ENCODE assay signal across 28 cellular contexts in genomic region chr22:29218758-29219408, GRCh38. TPM values are rescaled to one million over a fixed set of nuclear protein-coding genes. Genes with fewer than 3 reads are reported as not detected.
DNase-seq lines count a peak whose midpoint lies in the region; ATAC-seq, FAIRE-seq and TF ChIP-seq lines count a peak whose summit lies in the region.
"Had no signal": no experiment of that assay in that cellular context is flagged by ENCODE, and none has a peak within 500 bp of the region (broad histone marks: within the 10 kb centered on the region; RNA-seq: fewer than 3 reads in every experiment).

No MANE protein-coding gene starts in this region.

- H4K20me1 ChIP-seq in HepG2 (ENCODE audit: insufficient read depth, low read length) = no peaks in the 10 kb centered on the region

- no peak for TF ChIP-seq POLR2A in A549 (IDR thresholded peaks at IDR 0.05; ENCODE audit: low read length)
- 0 out of 2 replicates have a peak, but pooled peaks have one; percentile 25 for TF ChIP-seq POLR2A in GM12892 (IDR thresholded peaks at IDR 0.05; ENCODE audit: low read depth, low read length)
- no peak for TF ChIP-seq POLR2A in HepG2 (IDR thresholded peaks at IDR 0.05; ENCODE audit: insufficient read depth in 1 of 2, low read depth in 2 of 2, low read length in 2 of 2)

- TF ChIP-seq RAD21 in A549 (conservative IDR thresholded peaks at IDR 0.05 in 1 of 2, IDR thresholded peaks at IDR 0.05 in 1 of 2) (no peak), HepG2 (CRISPR knock-in tag; IDR thresholded peaks at IDR 0.05) (no peak)

- no peaks in the 10 kb centered on the region for H3K4me1 Mint-ChIP-seq in chondrocyte (ENCODE audit: low read depth)

- H2AFZ ChIP-seq in HepG2 (ENCODE audit: low read length) = no peak overlapping the region

- H3K36me3 ChIP-seq in HepG2 (replicated peaks in 1 of 2; ENCODE audit: control insufficient read depth in 1 of 2, insufficient read depth in 2 of 2, low read length in 2 of 2) = no peaks in the 10 kb centered on the region
- H3K36me3 ChIP-seq: BLaER1 had no signal

- TF ChIP-seq EP300 in A549 (IDR thresholded peaks at IDR 0.05) (no peak), HepG2 (IDR thresholded peaks at IDR 0.05; ENCODE audit: low read depth in 2 of 2, low read length in 2 of 2) (no peak), HepG2 (CRISPR knock-in tag; IDR thresholded peaks at IDR 0.05; ENCODE audit: borderline replicate concordance) (no peak)

- H3K27ac Mint-ChIP-seq in chondrocyte (ENCODE audit: unreplicated experiment) = no peak overlapping the region
- H3K27ac Mint-ChIP-seq: CD8-positive, alpha-beta T cell; IgD-negative memory B cell had no signal

- 82% methylated on average over 8 of the region's 11 CpGs for WGBS in A549 (ENCODE audit: missing lambda C conversion rate)
- 67% methylated on average over 3 of the region's 11 CpGs for whole genome bisulfite sequencing in HepG2 (ENCODE audit: low lambda C conversion rate)

- TF ChIP-seq CTCF in A549 (IDR thresholded peaks at IDR 0.05) = no peak
- TF ChIP-seq CTCF in chondrocyte (IDR thresholded peaks at IDR 0.05) = no peak
- TF ChIP-seq CTCF in HepG2 (CRISPR knock-in tag; IDR thresholded peaks at IDR 0.05) = no peak

- no peaks in the 10 kb centered on the region for H3K9me3 ChIP-seq in A549
- no peaks in the 10 kb centered on the region for H3K9me3 ChIP-seq in HepG2 (ENCODE audit: low read length)
- H3K9me3 ChIP-seq: BLaER1, SJSA1 had no signal

- H3K4me1 ChIP-seq in A549 (peaks cover 9% of the 10 kb centered on the region), HepG2 (ENCODE audit: insufficient read depth, low read length) (peaks cover 41% of the 10 kb centered on the region)
- H3K4me1 ChIP-seq: BLaER1 had no signal

- no peaks in the 10 kb centered on the region for H3K79me2 ChIP-seq in HepG2 (ENCODE audit: insufficient read depth, low read length)

- peaks cover 12% of the 10 kb centered on the region for H3K27me3 Mint-ChIP-seq in chondrocyte (ENCODE audit: low read depth)

- peaks cover 2 to 11% of the 10 kb centered on the region in 2 experiments; a peak in 3 of 5 replicates for H3K27me3 ChIP-seq in HepG2 (ENCODE audit: control insufficient read depth in 1 of 2, insufficient read depth in 2 of 2, low read length in 2 of 2)
- H3K27me3 ChIP-seq: SJSA1 had no signal

- DNase-seq in A549 (ENCODE audit: low read depth in 1 of 2, low spot score in 1 of 2) = no peak
- DNase-seq in GM12892 (ENCODE audit: insufficient read length) = no peak
- DNase-seq in chondrocyte (ENCODE audit: low spot score) = peak; percentile 54
- no peak for DNase-seq in HepG2 (ENCODE audit: low spot score)
- DNase-seq in NCI-H446 treated with DMSO at 0.1 percent for 48 hours (lab: John Stamatoyannopoulos, UW) = no peak
- no peak for DNase-seq in AG20443 (ENCODE audit: low spot score)
- no peak for DNase-seq in activated T-cell treated with anti-CD3 and anti-CD28 coated beads, Interleukin-2, amount 50 U/mL, for 48 hours
- DNase-seq: CD8-positive, alpha-beta T cell; DMS153; Karpas-422; MV-4-11; NCI-H1105 treated with DMSO at 0.1 percent for 48 hours; NCI-H1694; NCI-H2081 treated with DMSO at 0.1 percent for 48 hours; NCI-H2171 treated with DMSO at 0.1 percent for 48 hours; NCI-H446; NCI-H526 treated with DMSO at 0.1 percent for 48 hours; OCI-M1 had no signal

- no peak for ATAC-seq in A549
- no peak for ATAC-seq in HepG2
- ATAC-seq in HG03342 (IDR thresholded peaks at IDR 0.05; ENCODE audit: unreplicated experiment) = no peak
- ATAC-seq: CD8-positive, alpha-beta T cell; Right ventricle myocardium inferior had no signal

- H3K4me2 ChIP-seq in A549 = no peak overlapping the region
- no peak overlapping the region for H3K4me2 ChIP-seq in HepG2 (ENCODE audit: low read depth, low read length)
- H3K4me2 ChIP-seq: BLaER1 had no signal

- H3K4me3 Mint-ChIP-seq in chondrocyte (ENCODE audit: unreplicated experiment) = no peak overlapping the region
- H3K4me3 Mint-ChIP-seq: CD8-positive, alpha-beta T cell; IgD-negative memory B cell had no signal

- no TSS peak for BruUV-seq in HepG2 (replicated peaks; lab: Mats Ljungman, UMichigan)

- intact Hi-C loops in HepG2 (cut with micrococcal nuclease; ENCODE audit: unreplicated experiment) = no loop called here

- in situ Hi-C loops in HepG2 (cut with HindIII; ENCODE audit: extremely low pct_ligation_motif_present, low pct_unique_long_range_greater_than_20kb) = no loop called here

- no peak for FAIRE-seq in A549 (lab: Jason Lieb, UNC)
- no peak for FAIRE-seq in GM12892 (lab: Jason Lieb, UNC)
- no peak for FAIRE-seq in HepG2 (lab: Jason Lieb, UNC)
- FAIRE-seq: GM18507, H54, HTR-8/SVneo, RCC 7860 had no signal

- no peaks in the 10 kb centered on the region for H3K9me3 Mint-ChIP-seq in chondrocyte (ENCODE audit: low read depth)
- H3K9me3 Mint-ChIP-seq: CD8-positive, alpha-beta T cell; IgD-negative memory B cell had no signal

- no peak overlapping the region for H3K9ac ChIP-seq in HepG2 (ENCODE audit: insufficient read depth, low read depth, low read length)
- H3K9ac ChIP-seq: BLaER1 had no signal

- CTCF ChIA-PET in A549 (lab: Yijun Ruan, JAX) = interaction anchor here (0.7 to 3.7 kb wide), 5 partner anchors 9 to 140 kb away, joined by 3 to 15 read pairs (median 4); partner anchors contain the start of gene EMID1
- CTCF ChIA-PET in HepG2 (lab: Yijun Ruan, JAX; ENCODE audit: low intra/inter-chr PET ratio, low total read pairs) = no interaction called here

- H3K36me3 Mint-ChIP-seq in chondrocyte (ENCODE audit: low read depth) = no peaks in the 10 kb centered on the region
- H3K36me3 Mint-ChIP-seq: CD8-positive, alpha-beta T cell; IgD-negative memory B cell had no signal

- POLR2A ChIA-PET in A549 (lab: Yijun Ruan, JAX) = no interaction called here
- POLR2A ChIA-PET in HepG2 (lab: Yijun Ruan, JAX) = no interaction called here

- H3K4me3 ChIP-seq in A549 (no peak overlapping the region), HepG2 (replicated peaks in 1 of 3; ENCODE audit: insufficient read depth in 1 of 3, low read depth in 2 of 3, low read length in 3 of 3) (no peak overlapping the region)
- H3K4me3 ChIP-seq: BLaER1, SJSA1 had no signal

- H3K27ac ChIP-seq in A549 (no peak overlapping the region), HepG2 (ENCODE audit: extremely low read length, insufficient read depth, low read length) (no peak overlapping the region)
- H3K27ac ChIP-seq: BLaER1, SJSA1 had no signal

RNA-seq across cellular contexts. Expression of gene EMID1, which starts 13.2 kb away (rescaled TPM):
- 0.28 and 0.32 TPM in 2 replicates for polyA plus RNA-seq in A549 (2011; rRNA removed)
- 0.41 and 0.54 TPM in 2 replicates for polyA plus RNA-seq in A549 (2012; cell fraction: cytosol; rRNA removed)
- polyA plus RNA-seq in A549 (2012; cell fraction: nucleus; rRNA removed) = 0.56 and 0.77 TPM in 2 replicates
- 0.28 to 0.53 TPM (median 0.35 TPM) in 3 replicates for polyA plus RNA-seq in A549 (2017; fragmentation: RNase III; extraction: RNeasy Plus Mini Kit Qiagen cat#74134 plus additional on column Dnase treatment)
- polyA minus RNA-seq in A549 (2011; rRNA and poly(A)+ RNA removed) = 0.39 and 0.58 TPM in 2 replicates
- 10.9 TPM for polyA plus RNA-seq in GM12892 (2012; ENCODE audit: missing spikeins)
- 0.33 to 0.41 TPM in 2 of 3 replicates, not detected in the other for total RNA-seq in chondrocyte
- 0.21 and 0.82 TPM in 2 replicates for total RNA-seq in HepG2 (2016; rRNA removed; fragmentation: Illumina TruSeq; extraction: Trizol)
- 2.7 and 2.8 TPM in 2 replicates for total RNA-seq in HepG2 (2016; cell fraction: cytosol; rRNA removed; fragmentation: Illumina TruSeq; extraction: Trizol; ENCODE audit: low read depth)
- 0.09 and 0.26 TPM in 2 replicates for total RNA-seq in HepG2 (2016; cell fraction: insoluble cytoplasmic fraction; rRNA removed; fragmentation: Illumina TruSeq; extraction: Trizol)
- total RNA-seq in HepG2 (2016; cell fraction: membrane; rRNA removed; fragmentation: Illumina TruSeq; extraction: Trizol) = 1.7 and 2.1 TPM in 2 replicates
- total RNA-seq in HepG2 (2016; cell fraction: nucleus; rRNA removed; fragmentation: Illumina TruSeq; extraction: Trizol) = 0.25 and 0.50 TPM in 2 replicates
- 0.45 and 0.81 TPM in 2 replicates for polyA plus RNA-seq in HepG2 (2011; rRNA removed)
- 0.37 and 1.1 TPM in 2 replicates for polyA plus RNA-seq in HepG2 (2011; cell fraction: cytosol; rRNA removed)
- polyA plus RNA-seq in HepG2 (2011; cell fraction: nucleus; rRNA removed) = 2.1 and 2.4 TPM in 2 replicates
- polyA plus RNA-seq in HepG2 (2012) = 0.46 and 0.72 TPM in 2 replicates
- polyA plus RNA-seq in HepG2 (2016; cell fraction: cytosol; fragmentation: Illumina TruSeq; extraction: Trizol; ENCODE audit: low read depth) = 2.6 and 3.8 TPM in 2 replicates
- 0.25 and 0.50 TPM in 2 replicates for polyA plus RNA-seq in HepG2 (2016; cell fraction: insoluble cytoplasmic fraction; fragmentation: Illumina TruSeq; extraction: Trizol; ENCODE audit: low read depth)
- 1.4 and 2.2 TPM in 2 replicates for polyA plus RNA-seq in HepG2 (2016; cell fraction: membrane; fragmentation: Illumina TruSeq; extraction: Trizol; ENCODE audit: low read depth)
- polyA plus RNA-seq in HepG2 (2016; cell fraction: nucleus; fragmentation: Illumina TruSeq; extraction: Trizol; ENCODE audit: insufficient read depth, low read depth) = 1.0 TPM in 2 replicates
- 0.09 and 2.4 TPM in 2 replicates for polyA minus RNA-seq in HepG2 (2011; rRNA and poly(A)+ RNA removed; ENCODE audit: low replicate concordance)
- polyA minus RNA-seq in HepG2 (2011; cell fraction: cytosol; rRNA and poly(A)+ RNA removed) = not detected in 2 replicates
- 0.99 and 1.3 TPM in 2 replicates for polyA minus RNA-seq in HepG2 (2011; cell fraction: nucleus; rRNA and poly(A)+ RNA removed)
- total RNA-seq: A673; CD8-positive, alpha-beta T cell had no signal
- polyA plus RNA-seq: IgD-negative memory B cell had no signal

RNA-seq across cellular contexts. Expression of gene RHBDD3, which starts 48.9 kb away (rescaled TPM):
- polyA plus RNA-seq in A549 (2011; rRNA removed) = 10.2 and 14.2 TPM in 2 replicates
- polyA plus RNA-seq in A549 (2012; cell fraction: cytosol; rRNA removed) = 25.9 and 36.5 TPM in 2 replicates
- polyA plus RNA-seq in A549 (2012; cell fraction: nucleus; rRNA removed) = 65.7 and 89.0 TPM in 2 replicates
- 20.0 to 23.2 TPM (median 20.8 TPM) in 3 replicates for polyA plus RNA-seq in A549 (2017; fragmentation: RNase III; extraction: RNeasy Plus Mini Kit Qiagen cat#74134 plus additional on column Dnase treatment)
- 5.3 and 5.7 TPM in 2 replicates for polyA minus RNA-seq in A549 (2011; rRNA and poly(A)+ RNA removed)
- 8.0 TPM for polyA plus RNA-seq in GM12892 (2012; ENCODE audit: missing spikeins)
- total RNA-seq in chondrocyte = 29.5 to 37.6 TPM (median 30.9 TPM) in 3 replicates
- total RNA-seq in HepG2 (2016; rRNA removed; fragmentation: Illumina TruSeq; extraction: Trizol) = 12.6 and 26.7 TPM in 2 replicates
- total RNA-seq in HepG2 (2016; cell fraction: cytosol; rRNA removed; fragmentation: Illumina TruSeq; extraction: Trizol; ENCODE audit: low read depth) = 8.3 and 9.2 TPM in 2 replicates
- 12.3 and 26.7 TPM in 2 replicates for total RNA-seq in HepG2 (2016; cell fraction: insoluble cytoplasmic fraction; rRNA removed; fragmentation: Illumina TruSeq; extraction: Trizol)
- 16.9 and 21.6 TPM in 2 replicates for total RNA-seq in HepG2 (2016; cell fraction: membrane; rRNA removed; fragmentation: Illumina TruSeq; extraction: Trizol)
- total RNA-seq in HepG2 (2016; cell fraction: nucleus; rRNA removed; fragmentation: Illumina TruSeq; extraction: Trizol) = 24.7 and 26.9 TPM in 2 replicates
- polyA plus RNA-seq in HepG2 (2011; rRNA removed) = 12.1 and 21.0 TPM in 2 replicates
- 10.6 and 17.9 TPM in 2 replicates for polyA plus RNA-seq in HepG2 (2011; cell fraction: cytosol; rRNA removed)
- 38.6 and 38.8 TPM in 2 replicates for polyA plus RNA-seq in HepG2 (2011; cell fraction: nucleus; rRNA removed)
- polyA plus RNA-seq in HepG2 (2012) = 8.5 and 12.8 TPM in 2 replicates
- polyA plus RNA-seq in HepG2 (2016; cell fraction: cytosol; fragmentation: Illumina TruSeq; extraction: Trizol; ENCODE audit: low read depth) = 6.5 and 10.4 TPM in 2 replicates
- polyA plus RNA-seq in HepG2 (2016; cell fraction: insoluble cytoplasmic fraction; fragmentation: Illumina TruSeq; extraction: Trizol; ENCODE audit: low read depth) = 10.8 and 11.3 TPM in 2 replicates
- 11.9 and 12.6 TPM in 2 replicates for polyA plus RNA-seq in HepG2 (2016; cell fraction: membrane; fragmentation: Illumina TruSeq; extraction: Trizol; ENCODE audit: low read depth)
- polyA plus RNA-seq in HepG2 (2016; cell fraction: nucleus; fragmentation: Illumina TruSeq; extraction: Trizol; ENCODE audit: insufficient read depth, low read depth) = 59.8 and 60.3 TPM in 2 replicates
- polyA minus RNA-seq in HepG2 (2011; rRNA and poly(A)+ RNA removed; ENCODE audit: low replicate concordance) = 9.9 and 18.2 TPM in 2 replicates
- 5.7 and 7.1 TPM in 2 replicates for polyA minus RNA-seq in HepG2 (2011; cell fraction: cytosol; rRNA and poly(A)+ RNA removed)
- 7.7 and 9.3 TPM in 2 replicates for polyA minus RNA-seq in HepG2 (2011; cell fraction: nucleus; rRNA and poly(A)+ RNA removed)

RNA-seq across cellular contexts. Expression of gene EWSR1, which starts 49.2 kb away (rescaled TPM):
- polyA plus RNA-seq in A549 (2011; rRNA removed) (146 and 202 TPM in 2 replicates), A549 (2017; fragmentation: RNase III; extraction: RNeasy Plus Mini Kit Qiagen cat#74134 plus additional on column Dnase treatment) (266 to 281 TPM (median 272 TPM) in 3 replicates), HepG2 (2011; rRNA removed) (326 and 401 TPM in 2 replicates)
- polyA plus RNA-seq in A549 (2012; cell fraction: cytosol; rRNA removed) = 174 and 243 TPM in 2 replicates
- 430 and 508 TPM in 2 replicates for polyA plus RNA-seq in A549 (2012; cell fraction: nucleus; rRNA removed)
- 233 and 303 TPM in 2 replicates for polyA minus RNA-seq in A549 (2011; rRNA and poly(A)+ RNA removed)
- polyA plus RNA-seq in GM12892 (2012; ENCODE audit: missing spikeins) = 159 TPM
- total RNA-seq in chondrocyte (139 to 205 TPM (median 144 TPM) in 3 replicates), HepG2 (2016; rRNA removed; fragmentation: Illumina TruSeq; extraction: Trizol) (167 and 211 TPM in 2 replicates)
- total RNA-seq in HepG2 (2016; cell fraction: cytosol; rRNA removed; fragmentation: Illumina TruSeq; extraction: Trizol; ENCODE audit: low read depth) = 28.9 and 32.2 TPM in 2 replicates
- 146 and 211 TPM in 2 replicates for total RNA-seq in HepG2 (2016; cell fraction: insoluble cytoplasmic fraction; rRNA removed; fragmentation: Illumina TruSeq; extraction: Trizol)
- 47.2 and 49.1 TPM in 2 replicates for total RNA-seq in HepG2 (2016; cell fraction: membrane; rRNA removed; fragmentation: Illumina TruSeq; extraction: Trizol)
- total RNA-seq in HepG2 (2016; cell fraction: nucleus; rRNA removed; fragmentation: Illumina TruSeq; extraction: Trizol) = 216 and 251 TPM in 2 replicates
- 202 and 208 TPM in 2 replicates for polyA plus RNA-seq in HepG2 (2011; cell fraction: cytosol; rRNA removed)
- 687 and 755 TPM in 2 replicates for polyA plus RNA-seq in HepG2 (2011; cell fraction: nucleus; rRNA removed)
- polyA plus RNA-seq in HepG2 (2012) = 138 and 189 TPM in 2 replicates
- polyA plus RNA-seq in HepG2 (2016; cell fraction: cytosol; fragmentation: Illumina TruSeq; extraction: Trizol; ENCODE audit: low read depth) = 22.8 and 25.5 TPM in 2 replicates
- polyA plus RNA-seq in HepG2 (2016; cell fraction: insoluble cytoplasmic fraction; fragmentation: Illumina TruSeq; extraction: Trizol; ENCODE audit: low read depth) = 183 and 203 TPM in 2 replicates
- polyA plus RNA-seq in HepG2 (2016; cell fraction: membrane; fragmentation: Illumina TruSeq; extraction: Trizol; ENCODE audit: low read depth) = 29.2 and 38.3 TPM in 2 replicates
- 477 and 502 TPM in 2 replicates for polyA plus RNA-seq in HepG2 (2016; cell fraction: nucleus; fragmentation: Illumina TruSeq; extraction: Trizol; ENCODE audit: insufficient read depth, low read depth)
- polyA minus RNA-seq in HepG2 (2011; rRNA and poly(A)+ RNA removed; ENCODE audit: low replicate concordance) = 381 and 574 TPM in 2 replicates
- polyA minus RNA-seq in HepG2 (2011; cell fraction: cytosol; rRNA and poly(A)+ RNA removed) = 103 and 111 TPM in 2 replicates
- polyA minus RNA-seq in HepG2 (2011; cell fraction: nucleus; rRNA and poly(A)+ RNA removed) = 302 and 303 TPM in 2 replicates

Comparison
In these comparisons a context has a peak if more than half of its experiments do, and no peak if none do; other contexts are left out.
1. Of the 38 proteins assayed by ChIP-seq in both HepG2 and A549: peak only in HepG2: none; only in A549: ZFP36; in both: none; in neither: 37.